17 cellular contexts compared by ENCODE assay signal in the genomic region with DNA sequence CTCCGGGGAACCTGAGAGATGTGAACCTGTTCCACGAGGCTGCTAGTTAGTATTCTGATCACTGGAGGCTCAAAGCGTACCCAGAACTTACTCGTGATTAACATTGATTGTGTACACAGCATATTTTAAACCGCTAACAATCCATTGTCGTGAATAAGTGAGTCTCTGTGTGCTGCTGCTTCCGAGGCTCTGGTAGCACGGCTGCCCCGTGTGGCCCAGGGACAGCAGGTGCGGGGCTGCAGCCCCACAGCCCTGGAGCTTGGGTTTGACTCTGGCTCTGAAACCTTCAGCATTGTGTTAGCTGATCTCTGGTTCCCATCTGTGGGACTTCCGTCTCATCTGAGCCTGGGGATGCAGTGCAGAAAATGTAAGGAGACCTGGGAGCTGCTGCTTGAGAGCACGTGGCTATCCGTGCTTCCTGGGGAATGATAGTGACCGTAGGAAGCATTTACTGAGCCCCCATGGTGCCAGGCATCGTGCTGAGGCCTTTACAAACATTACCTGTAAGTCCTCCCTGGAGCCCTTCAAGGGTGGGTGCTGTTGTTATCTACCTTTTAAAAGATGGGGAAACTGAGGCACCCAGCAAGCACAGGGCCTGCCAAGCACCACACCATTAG.
A peak's percentile ranks its signal among the peaks of the same experiment; 100 is the strongest.
DNase-seq lines count a peak whose midpoint lies in the region; ATAC-seq lines count a peak whose summit lies in the region.
"Had no signal": no experiment of that assay in that cellular context is flagged by ENCODE, and none has a peak within 500 bp of the region (broad histone marks: within the 10 kb centered on the region; RNA-seq: fewer than 3 reads in every experiment).

No MANE protein-coding gene starts in this region.

- peak; percentile 37 for DNase-seq in NCI-H1436 (lab: John Stamatoyannopoulos, UW)
- DNase-seq in NCI-H1436 treated with DMSO at 0.1 percent for 48 hours (lab: John Stamatoyannopoulos, UW): no peak
- DNase-seq in DMS153 (lab: John Stamatoyannopoulos, UW): peak; percentile 66
- peak; percentile 77 to 82 for DNase-seq in SHP77 (lab: John Stamatoyannopoulos, UW)
- peak; percentile 50 for DNase-seq in islet precursor cell
- no peak for DNase-seq in DMS 273 (lab: John Stamatoyannopoulos, UW; ENCODE audit: unreplicated experiment)
- DNase-seq: activated CD4-positive, alpha-beta T cell treated with anti-CD3 and anti-CD28 coated beads, Interleukin-2, amount 50 U/mL, for 48 hours; activated gamma-delta T cell; activated T-cell treated with anti-CD3 and anti-CD28 coated beads for 4 hours; cortex of kidney; DMS 273 treated with DMSO at 0.1 percent for 48 hours; NCI-H1092; upper lobe of right lung had no signal

- no peaks in the 10 kb centered on the region for H3K4me1 Mint-ChIP-seq in stimulated activated memory B cell treated with anti-CD40 and anti-IgM and Interleukin-4, amounts not matched to agents 10 μg/mL and 1 μg/mL and 100 μg/mL, for 72 hours

- no peaks in the 10 kb centered on the region for H3K27me3 Mint-ChIP-seq in stimulated activated memory B cell treated with anti-CD40 and anti-IgM and Interleukin-4, amounts not matched to agents 10 μg/mL and 1 μg/mL and 100 μg/mL, for 72 hours
- H3K27me3 Mint-ChIP-seq: CD4-positive, alpha-beta T cell had no signal

- H3K36me3 Mint-ChIP-seq in stimulated activated memory B cell treated with anti-CD40 and anti-IgM and Interleukin-4, amounts not matched to agents 10 μg/mL and 1 μg/mL and 100 μg/mL, for 72 hours: peaks cover 49% of the 10 kb centered on the region

- ATAC-seq in stimulated activated memory B cell treated with anti-CD40 and anti-IgM and Interleukin-4, amounts not matched to agents 10 μg/mL and 1 μg/mL and 100 μg/mL, for 72 hours: no peak
- ATAC-seq in HG02571 (IDR thresholded peaks at IDR 0.05; ENCODE audit: unreplicated experiment): no peak
- ATAC-seq: Right ventricle myocardium inferior, upper lobe of right lung had no signal

- H3K4me3 Mint-ChIP-seq in stimulated activated memory B cell treated with anti-CD40 and anti-IgM and Interleukin-4, amounts not matched to agents 10 μg/mL and 1 μg/mL and 100 μg/mL, for 72 hours: no peak overlapping the region
- H3K4me3 Mint-ChIP-seq: CD4-positive, alpha-beta T cell had no signal

- H3K9me3 Mint-ChIP-seq in stimulated activated memory B cell treated with anti-CD40 and anti-IgM and Interleukin-4, amounts not matched to agents 10 μg/mL and 1 μg/mL and 100 μg/mL, for 72 hours: no peaks in the 10 kb centered on the region
- H3K9me3 Mint-ChIP-seq: CD4-positive, alpha-beta T cell had no signal

- H3K27ac Mint-ChIP-seq in stimulated activated memory B cell treated with anti-CD40 and anti-IgM and Interleukin-4, amounts not matched to agents 10 μg/mL and 1 μg/mL and 100 μg/mL, for 72 hours: no peak overlapping the region
- H3K27ac Mint-ChIP-seq: CD4-positive, alpha-beta T cell had no signal

Comparison
In these comparisons a context has a peak if more than half of its experiments do, and no peak if none do; other contexts are left out.
1. DNase-seq: peak in NCI-H1436 (single experiment), DMS153 (single experiment), SHP77 (2 of 2) and islet precursor cell (single experiment); none in NCI-H1436 treated with DMSO at 0.1 percent for 48 hours (single experiment) and DMS 273 (single experiment).